ENCODE assay signal across 8 cellular contexts in the genomic region with DNA sequence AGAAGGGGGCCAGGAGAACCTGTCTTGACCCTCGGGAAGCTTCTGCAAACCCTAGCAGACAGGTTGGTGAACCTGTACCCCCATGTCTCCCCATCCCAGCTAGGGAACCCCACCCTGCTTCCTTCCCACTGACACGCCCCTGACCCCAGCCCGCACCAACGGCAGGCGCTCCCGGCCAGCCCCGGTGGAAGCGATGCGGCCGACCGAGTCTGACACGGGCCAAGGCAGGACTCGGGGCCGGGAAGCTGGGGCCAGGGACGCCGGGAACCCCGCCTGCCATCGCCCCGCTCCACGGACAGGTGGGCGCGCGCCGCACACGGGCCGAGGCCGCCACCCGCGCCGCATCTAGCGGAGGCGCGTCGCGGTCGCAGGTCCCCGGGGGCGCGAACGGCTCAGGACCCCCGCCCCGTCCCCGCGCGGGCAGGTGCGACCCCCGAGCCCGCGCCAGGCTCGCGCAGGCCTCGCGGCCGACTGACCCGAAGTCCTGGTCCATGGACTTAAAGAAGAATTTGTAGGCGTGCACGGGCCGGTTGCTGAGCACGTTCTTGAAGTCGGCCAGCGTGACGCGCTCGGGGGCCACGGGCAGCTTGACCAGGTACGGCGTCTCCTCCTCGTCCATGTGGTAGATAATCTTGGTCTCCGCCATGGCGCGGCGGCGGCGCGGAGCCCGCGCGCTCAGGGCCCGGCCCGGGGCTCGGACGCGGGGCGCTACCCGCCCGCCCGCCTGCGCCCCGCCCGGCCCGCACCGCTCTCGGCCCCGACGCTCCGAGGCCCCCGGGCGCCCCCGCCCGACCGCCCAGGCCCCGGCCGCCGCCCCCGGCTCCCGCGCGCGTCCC. TPM values are rescaled to one million over a fixed set of nuclear protein-coding genes. Genes with fewer than 3 reads are reported as not detected.
DNase-seq lines count a peak whose midpoint lies in the region; ATAC-seq and TF ChIP-seq lines count a peak whose summit lies in the region.

No MANE protein-coding gene starts in this region.

- peak overlapping the region; percentile 80 for H3K4me3 Mint-ChIP-seq in osteocyte (ENCODE audit: unreplicated experiment)

- DNase-seq in RWPE2 (ENCODE audit: low spot score) = peak; percentile 73
- DNase-seq in osteocyte (ENCODE audit: extremely low spot score, unreplicated experiment) = no peak
- DNase-seq in inferior parietal cortex (ENCODE audit: extremely low spot score) = no peak
- no peak for DNase-seq in NCI-H128 (lab: John Stamatoyannopoulos, UW; ENCODE audit: unreplicated experiment)
- DNase-seq in activated CD4-positive, alpha-beta T cell treated with anti-CD3 and anti-CD28 coated beads, Interleukin-2, amount 50 U/mL, for 1 hour = no peak

- H3K27ac ChIP-seq in RWPE2 (ENCODE audit: poor library complexity, severe bottlenecking) = peak overlapping the region; percentile 98
- H3K27ac ChIP-seq in esophagus (ENCODE audit: low read depth in 2 of 2, low read length in 1 of 2) = peak overlapping the region; percentile 88 to 97

- peak overlapping the region; percentile 90 for H3K4me3 ChIP-seq in RWPE2 (ENCODE audit: severe bottlenecking)
- peak overlapping the region; percentile 85 to 96 for H3K4me3 ChIP-seq in esophagus (ENCODE audit: low read depth in 1 of 2, low read length in 2 of 2)

- peaks cover 26% of the 10 kb centered on the region for H3K4me1 ChIP-seq in RWPE2 (ENCODE audit: insufficient read depth, poor library complexity, severe bottlenecking)
- peaks cover 24 to 45% of the 10 kb centered on the region in 2 donors for H3K4me1 ChIP-seq in esophagus (ENCODE audit: control insufficient read depth in 2 of 2, insufficient read depth in 2 of 2, low read length in 1 of 2)

- H3K36me3 Mint-ChIP-seq in osteocyte (ENCODE audit: unreplicated experiment) = peaks cover 7% of the 10 kb centered on the region

- H3K36me3 ChIP-seq in RWPE2 (ENCODE audit: low read depth) (no peaks in the 10 kb centered on the region), esophagus (ENCODE audit: control insufficient read depth in 2 of 2, insufficient read depth in 2 of 2, low read length in 1 of 2) (peaks cover 0 to 6% of the 10 kb centered on the region in 2 donors)

- H3K27me3 ChIP-seq in RWPE2 (ENCODE audit: insufficient read depth, poor library complexity, severe bottlenecking) (no peaks in the 10 kb centered on the region), esophagus (ENCODE audit: control insufficient read depth in 1 of 2, insufficient read depth in 2 of 2, low read length in 2 of 2) (peaks cover 0 to 3% of the 10 kb centered on the region in 2 donors)

- 1% methylated on average over 81 to 109 of the region's 109 CpGs for WGBS in esophagus, 2 donors

- TF ChIP-seq CTCF in RWPE2 (IDR thresholded peaks at IDR 0.05; ENCODE audit: poor library complexity, severe bottlenecking) = no peak
- TF ChIP-seq CTCF in osteocyte (IDR thresholded peaks at IDR 0.05) = no peak

- peak overlapping the region; percentile 56 for H3K27ac Mint-ChIP-seq in osteocyte (ENCODE audit: unreplicated experiment)

- no peaks in the 10 kb centered on the region for H3K9me3 Mint-ChIP-seq in osteocyte (ENCODE audit: unreplicated experiment)

- peak; percentile 2 for ATAC-seq in GM18861 (IDR thresholded peaks at IDR 0.05; ENCODE audit: unreplicated experiment)
- ATAC-seq in HG02759 (IDR thresholded peaks at IDR 0.05; ENCODE audit: unreplicated experiment) = peak; percentile 40
- no peak for ATAC-seq in RWPE2 (ENCODE audit: low read depth)

- H3K9me3 ChIP-seq in RWPE2 (ENCODE audit: severe bottlenecking) (no peaks in the 10 kb centered on the region), esophagus (ENCODE audit: control insufficient read depth in 2 of 2, insufficient read depth in 1 of 2, low read depth in 1 of 2, low read length in 1 of 2) (no peaks in the 10 kb centered on the region)

- no peaks in the 10 kb centered on the region for H3K27me3 Mint-ChIP-seq in osteocyte (ENCODE audit: unreplicated experiment)

- peaks cover 47% of the 10 kb centered on the region for H3K4me1 Mint-ChIP-seq in osteocyte (ENCODE audit: unreplicated experiment)

RNA-seq across cellular contexts. Expression of a gene that starts 0.6 kb away (rescaled TPM):
- 100 to 1,000 TPM in 1 of 2 donors, 10 to 100 TPM in 1; 57.5 to 107 TPM for polyA plus RNA-seq in esophagus
- 92.9 and 95.7 TPM in 2 replicates for total RNA-seq in osteocyte

RNA-seq across cellular contexts. Expression of a gene that starts 9.7 kb away (rescaled TPM):
- 10 to 100 TPM in 1 of 2 donors, 1 to 10 TPM in 1; 7.5 to 14.7 TPM for polyA plus RNA-seq in esophagus
- total RNA-seq in osteocyte = 440 and 449 TPM in 2 replicates

RNA-seq across cellular contexts. Expression of a gene that starts 17.6 kb away (rescaled TPM):
- polyA plus RNA-seq in esophagus = 1 to 10 TPM in 1 of 2 donors, under 1 TPM in 1; 0.28 to 1.9 TPM
- total RNA-seq in osteocyte = 0.57 and 0.97 TPM in 2 replicates

RNA-seq across cellular contexts. Expression of a gene that starts 24.0 kb away (rescaled TPM):
- 10 to 100 TPM; 38.3 to 73.1 TPM for polyA plus RNA-seq in esophagus
- 23.5 and 24.7 TPM in 2 replicates for total RNA-seq in osteocyte

RNA-seq across cellular contexts. Expression of a gene that starts 24.2 kb away (rescaled TPM):
- polyA plus RNA-seq in esophagus = 100 to 1,000 TPM in 1 of 2 donors, 10 to 100 TPM in 1; 74.1 to 127 TPM
- 101 and 106 TPM in 2 replicates for total RNA-seq in osteocyte
